Comparison of ENCODE assay signal across 9 cellular contexts in the genomic region with DNA sequence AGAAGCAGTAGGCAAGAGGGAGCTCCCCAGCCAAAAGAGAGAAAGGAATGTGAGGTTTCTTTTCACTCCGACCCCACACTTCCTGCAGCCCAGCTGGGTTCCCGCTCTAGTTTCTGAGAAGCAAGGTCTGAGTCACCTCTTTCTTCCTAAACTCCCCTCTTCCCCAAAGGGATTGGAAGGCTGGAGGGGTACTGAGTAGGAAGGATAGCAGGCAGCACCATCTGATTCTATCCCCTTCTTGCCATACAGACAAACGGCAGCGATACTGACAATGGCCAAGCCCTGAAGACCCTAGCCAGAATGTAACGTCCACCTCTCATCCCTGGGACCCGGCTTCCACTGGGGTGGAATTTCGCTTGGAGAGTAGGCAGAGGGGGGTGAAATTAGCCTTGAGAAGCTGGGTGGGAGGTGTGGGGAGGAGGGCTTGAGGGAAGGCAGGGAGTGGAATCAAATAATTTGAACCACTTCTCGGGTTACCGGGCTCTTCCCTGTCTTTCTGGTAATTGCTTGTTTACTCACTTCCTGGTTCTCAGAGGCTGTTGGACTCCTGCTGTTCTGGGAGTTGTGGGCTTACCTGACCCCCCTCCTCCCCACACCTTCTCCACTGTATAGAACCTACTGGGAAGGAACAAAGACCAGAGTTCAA. TPM values are rescaled to one million over a fixed set of nuclear protein-coding genes. Genes with fewer than 3 reads are reported as not detected.
DNase-seq lines count a peak whose midpoint lies in the region; ATAC-seq and TF ChIP-seq lines count a peak whose summit lies in the region.
"Had no signal": no experiment of that assay in that cellular context is flagged by ENCODE, and none has a peak within 500 bp of the region (broad histone marks: within the 10 kb centered on the region; RNA-seq: fewer than 3 reads in every experiment).

No MANE protein-coding gene starts in this region.

- H3K4me1 Mint-ChIP-seq in activated naive CD8-positive, alpha-beta T cell treated with anti-CD3 and anti-CD28 coated beads, Interleukin-2, amount 50 U/mL, for 24 hours: peaks cover 85% of the 10 kb centered on the region
- peaks cover 77% of the 10 kb centered on the region for H3K4me1 Mint-ChIP-seq in activated naive CD8-positive, alpha-beta T cell treated with anti-CD3 and anti-CD28 coated beads for 36 hours
- peaks cover 74% of the 10 kb centered on the region for H3K4me1 Mint-ChIP-seq in endodermal cell

- intact Hi-C loops in testis (cut with DNase I; ENCODE audit: low total_unique reads): no loop called here

- H3K27ac ChIP-seq in endodermal cell (ENCODE audit: low read depth, low read length) (peak overlapping the region; percentile 74), testis (peak overlapping the region; percentile 14 to 29)
- H3K27ac ChIP-seq: VCaP had no signal

- no peak for TF ChIP-seq CTCF in endodermal cell (conservative IDR thresholded peaks at IDR 0.05)
- no peak for TF ChIP-seq CTCF in testis (IDR thresholded peaks at IDR 0.05)

- no peak overlapping the region for H3K4me3 Mint-ChIP-seq in activated naive CD8-positive, alpha-beta T cell treated with anti-CD3 and anti-CD28 coated beads, Interleukin-2, amount 50 U/mL, for 24 hours
- H3K4me3 Mint-ChIP-seq in activated naive CD8-positive, alpha-beta T cell treated with anti-CD3 and anti-CD28 coated beads for 36 hours: no peak overlapping the region
- peak overlapping the region; percentile 45 for H3K4me3 Mint-ChIP-seq in endodermal cell

- no peak for DNase-seq in activated naive CD8-positive, alpha-beta T cell treated with anti-CD3 and anti-CD28 coated beads, Interleukin-2, amount 50 U/mL, for 24 hours
- no peak for DNase-seq in activated naive CD8-positive, alpha-beta T cell treated with anti-CD3 and anti-CD28 coated beads for 36 hours
- DNase-seq in NCI-H774 (lab: John Stamatoyannopoulos, UW): peak; percentile 19
- peak; percentile 92 for DNase-seq in endodermal cell
- no peak for DNase-seq in testis
- no peak for DNase-seq in mucosa of gallbladder (ENCODE audit: low spot score)

- no peaks in the 10 kb centered on the region for H3K9me3 Mint-ChIP-seq in activated naive CD8-positive, alpha-beta T cell treated with anti-CD3 and anti-CD28 coated beads, Interleukin-2, amount 50 U/mL, for 24 hours
- H3K9me3 Mint-ChIP-seq in activated naive CD8-positive, alpha-beta T cell treated with anti-CD3 and anti-CD28 coated beads for 36 hours: peaks cover 3% of the 10 kb centered on the region
- no peaks in the 10 kb centered on the region for H3K9me3 Mint-ChIP-seq in endodermal cell

- no peaks in the 10 kb centered on the region for H3K36me3 ChIP-seq in endodermal cell (ENCODE audit: control insufficient read depth, insufficient read depth, low read length)
- no peaks in the 10 kb centered on the region for H3K36me3 ChIP-seq in testis (ENCODE audit: low read depth, missing control alignments)

- H3K9me3 ChIP-seq in endodermal cell (ENCODE audit: control insufficient read depth, low read length): no peaks in the 10 kb centered on the region
- no peaks in the 10 kb centered on the region for H3K9me3 ChIP-seq in testis

- WGBS in endodermal cell (ENCODE audit: insufficient coverage in 1 of 2, insufficient read length in 1 of 2), 2 experiments: 1 to 10% methylated on average over 2 to 7 of the region's 9 CpGs
- WGBS in testis, 2 donors: 33 to 35% methylated on average over 9 of the region's 9 CpGs

- H3K27me3 ChIP-seq in endodermal cell (ENCODE audit: control insufficient read depth, insufficient read depth, low read length, poor library complexity, severe bottlenecking) (peaks cover 10% of the 10 kb centered on the region), testis (no peaks in the 10 kb centered on the region)

- H3K4me3 ChIP-seq in endodermal cell (ENCODE audit: low read length) (peak overlapping the region; percentile 72), testis (no peak overlapping the region)

- peak overlapping the region; percentile 54 for H3K9ac ChIP-seq in endodermal cell (ENCODE audit: extremely low read depth, low read length, poor library complexity, severe bottlenecking)

- no peak for ATAC-seq in activated naive CD8-positive, alpha-beta T cell treated with anti-CD3 and anti-CD28 coated beads, Interleukin-2, amount 50 U/mL, for 24 hours
- no peak for ATAC-seq in GM21619 (IDR thresholded peaks at IDR 0.05; ENCODE audit: unreplicated experiment)
- no peak for ATAC-seq in GM19455 (IDR thresholded peaks at IDR 0.05; ENCODE audit: unreplicated experiment)

- peak overlapping the region; percentile 28 for H3K27ac Mint-ChIP-seq in activated naive CD8-positive, alpha-beta T cell treated with anti-CD3 and anti-CD28 coated beads, Interleukin-2, amount 50 U/mL, for 24 hours
- no peak overlapping the region for H3K27ac Mint-ChIP-seq in activated naive CD8-positive, alpha-beta T cell treated with anti-CD3 and anti-CD28 coated beads for 36 hours
- H3K27ac Mint-ChIP-seq in endodermal cell: peak overlapping the region; percentile 92

- no peak for TF ChIP-seq POLR2A in testis (IDR thresholded peaks at IDR 0.05)

- H3K4me1 ChIP-seq in endodermal cell (ENCODE audit: control insufficient read depth, insufficient read depth, low read length) (peaks cover 24% of the 10 kb centered on the region), testis (peaks cover 70% of the 10 kb centered on the region)

- no peaks in the 10 kb centered on the region for H3K36me3 Mint-ChIP-seq in activated naive CD8-positive, alpha-beta T cell treated with anti-CD3 and anti-CD28 coated beads, Interleukin-2, amount 50 U/mL, for 24 hours (ENCODE audit: low read depth)
- H3K36me3 Mint-ChIP-seq in activated naive CD8-positive, alpha-beta T cell treated with anti-CD3 and anti-CD28 coated beads for 36 hours: no peaks in the 10 kb centered on the region
- H3K36me3 Mint-ChIP-seq in endodermal cell (ENCODE audit: low read depth): no peaks in the 10 kb centered on the region

- peaks cover 8% of the 10 kb centered on the region for H3K27me3 Mint-ChIP-seq in activated naive CD8-positive, alpha-beta T cell treated with anti-CD3 and anti-CD28 coated beads, Interleukin-2, amount 50 U/mL, for 24 hours
- H3K27me3 Mint-ChIP-seq in activated naive CD8-positive, alpha-beta T cell treated with anti-CD3 and anti-CD28 coated beads for 36 hours: peaks cover 6% of the 10 kb centered on the region
- peaks cover 45% of the 10 kb centered on the region for H3K27me3 Mint-ChIP-seq in endodermal cell (ENCODE audit: insufficient read depth)

RNA-seq across cellular contexts. Expression of a gene that starts 13.2 kb away (rescaled TPM):
- total RNA-seq in activated naive CD8-positive, alpha-beta T cell treated with anti-CD3 and anti-CD28 coated beads for 36 hours: 10 to 100 TPM; 29.7 to 30.3 TPM
- total RNA-seq in endodermal cell (10 to 100 TPM; 13.2 to 21.2 TPM), testis (10 to 100 TPM; 10.3 to 13.3 TPM), mucosa of gallbladder (13.9 TPM)
- 16.8 TPM for polyA plus RNA-seq in endodermal cell (2013, experiment 1 of 2)
- 18.5 TPM for polyA plus RNA-seq in endodermal cell (2013, experiment 2 of 2)
- 7.1 TPM for polyA plus RNA-seq in testis (ENCODE audit: insufficient read depth, low read depth, low replicate concordance)

Comparison
In these comparisons a context has a peak if more than half of its experiments do, and no peak if none do; other contexts are left out.
1. DNase-seq: peak in NCI-H774 (single experiment) and endodermal cell (single experiment); none in activated naive CD8-positive, alpha-beta T cell treated with anti-CD3 and anti-CD28 coated beads, Interleukin-2, amount 50 U/mL, for 24 hours (single experiment), activated naive CD8-positive, alpha-beta T cell treated with anti-CD3 and anti-CD28 coated beads for 36 hours (single experiment), testis (single experiment) and mucosa of gallbladder (single experiment).